In genomic region chr17:58531122-58531521, GRCh38 we compare ENCODE assay signal across 8 cellular contexts. TPM values are rescaled to one million over a fixed set of nuclear protein-coding genes. Genes with fewer than 3 reads are reported as not detected.
DNase-seq lines count a peak whose midpoint lies in the region; ATAC-seq and TF ChIP-seq lines count a peak whose summit lies in the region.

No MANE protein-coding gene starts in this region.

- peak overlapping the region; percentile 58 for H3K4me3 ChIP-seq in right cardiac atrium (ENCODE audit: low read length)
- peak overlapping the region; percentile 40 for H3K4me3 ChIP-seq in colonic mucosa
- peak overlapping the region in 1 of 2 donors; percentile 45 for H3K4me3 ChIP-seq in testis

- H3K9ac ChIP-seq in colonic mucosa (ENCODE audit: low read depth in 2 of 2, low read length in 2 of 2), result peak overlapping the region in 1 of 2 donors; percentile 68

- no peak overlapping the region for H3K27ac Mint-ChIP-seq in naive B cell

- TF ChIP-seq POLR2A in testis (IDR thresholded peaks at IDR 0.05), result no peak

- H3K4me1 ChIP-seq in right cardiac atrium (ENCODE audit: control insufficient read depth, insufficient read depth, low read length) (peaks cover 28% of the 10 kb centered on the region), colonic mucosa (no peaks in the 10 kb centered on the region), testis (no peaks in the 10 kb centered on the region)

- peak overlapping the region; percentile 55 to 86 (median 68) for H3K4me3 Mint-ChIP-seq in naive B cell

- H3K9me3 ChIP-seq in right cardiac atrium (ENCODE audit: control insufficient read depth, low read length), result no peaks in the 10 kb centered on the region
- H3K9me3 ChIP-seq in colonic mucosa, result no peaks in the 10 kb centered on the region
- H3K9me3 ChIP-seq in testis, result no peaks in the 10 kb centered on the region

- DNase-seq in right cardiac atrium (no peak), left ventricle myocardium superior (no peak), colonic mucosa (no peak), naive B cell (no peak), testis (no peak), AML-193 (lab: John Stamatoyannopoulos, UW) (no peak), NOMO-1 treated with DMSO at 0.1 percent for 48 hours (lab: John Stamatoyannopoulos, UW; ENCODE audit: unreplicated experiment) (no peak)

- intact Hi-C loops in right cardiac atrium (cut with DNase I), result no loop called here
- intact Hi-C loops in left ventricle myocardium superior (cut with micrococcal nuclease), result no loop called here
- intact Hi-C loops in colonic mucosa (cut with DNase I), result no loop called here
- intact Hi-C loops in testis (cut with DNase I; ENCODE audit: low total_unique reads), result no loop called here

- ATAC-seq in right cardiac atrium (no peak), left ventricle myocardium superior (no peak), naive B cell (ENCODE audit: low read depth in 2 of 2) (no peak), HG03521 (IDR thresholded peaks at IDR 0.05; ENCODE audit: unreplicated experiment) (no peak)

- H3K36me3 Mint-ChIP-seq in naive B cell, result no peaks in the 10 kb centered on the region

- H3K27ac ChIP-seq in right cardiac atrium (ENCODE audit: low read length) (no peak overlapping the region), colonic mucosa (no peak overlapping the region), testis (no peak overlapping the region)

- peaks cover 7 to 20% (median 11%) of the 10 kb centered on the region in 3 donors for H3K4me1 Mint-ChIP-seq in naive B cell

- no peaks in the 10 kb centered on the region for H3K36me3 ChIP-seq in colonic mucosa
- H3K36me3 ChIP-seq in testis (ENCODE audit: low read depth, missing control alignments), result no peaks in the 10 kb centered on the region

- no peaks in the 10 kb centered on the region for H3K9me3 Mint-ChIP-seq in naive B cell

- WGBS in right cardiac atrium, result 57% methylated on average over 3 of the region's 3 CpGs
- 28 to 38% methylated on average over 3 of the region's 3 CpGs for WGBS in testis, 2 donors

- TF ChIP-seq CTCF in colonic mucosa (IDR thresholded peaks at IDR 0.05), result no peak
- no peak for TF ChIP-seq CTCF in testis (IDR thresholded peaks at IDR 0.05)

- H3K27me3 Mint-ChIP-seq in naive B cell, result peaks cover 19 to 59% (median 56%) of the 10 kb centered on the region in 3 donors

- H3K27me3 ChIP-seq in right cardiac atrium (ENCODE audit: control insufficient read depth, insufficient read depth) (no peaks in the 10 kb centered on the region), colonic mucosa (no peaks in the 10 kb centered on the region), testis (no peaks in the 10 kb centered on the region)

RNA-seq across cellular contexts. Expression of gene MTMR4, which starts 16.7 kb away (rescaled TPM):
- total RNA-seq in right cardiac atrium (10 to 100 TPM; 11.5 to 26.5 (median 23.5) TPM), left ventricle myocardium superior (12.6 TPM), colonic mucosa (10 to 100 TPM; 43.5 to 45.3 TPM), testis (100 to 1,000 TPM; 146 to 183 TPM)
- polyA plus RNA-seq in right cardiac atrium (8.5 TPM), naive B cell (ENCODE audit: low read depth in 6 of 6) (10 to 100 TPM; 12.9 to 35.7 (median 30.4) TPM), testis (ENCODE audit: insufficient read depth, low read depth, low replicate concordance) (59.3 TPM)

RNA-seq across cellular contexts. Expression of gene HSF5, which starts 42.9 kb away (rescaled TPM):
- under 1 TPM in 3 of 4 donors, not detected in 1; 0.06 to 0.23 (median 0.08) TPM for total RNA-seq in right cardiac atrium
- polyA plus RNA-seq in right cardiac atrium, result 0.02 TPM
- total RNA-seq in left ventricle myocardium superior, result not detected
- under 1 TPM in 1 of 2 donors, not detected in 1; 0.07 TPM for total RNA-seq in colonic mucosa
- 1 to 10 TPM; 1.3 to 4.6 (median 3.1) TPM for polyA plus RNA-seq in naive B cell (ENCODE audit: low read depth in 6 of 6)
- total RNA-seq in testis, result 10 to 100 TPM; 40.0 to 57.8 TPM
- polyA plus RNA-seq in testis (ENCODE audit: insufficient read depth, low read depth, low replicate concordance), result 119 TPM

Comparison
In these comparisons a context has a peak if more than half of its experiments do, and no peak if none do; other contexts are left out.
1. RNA of gene HSF5, which starts 42.9 kb away (total RNA-seq): 40.0 to 57.8 TPM in testis; 0.06 to 0.23 TPM in right cardiac atrium, 0.07 TPM in colonic mucosa and not detected in left ventricle myocardium superior (single experiment); every median in the first group is over 10 times any median in the second.